In genomic region chr1:172778461-172779455, GRCh38 we compare ENCODE assay signal across 9 cellular contexts.
DNase-seq lines count a peak whose midpoint lies in the region; ATAC-seq and TF ChIP-seq lines count a peak whose summit lies in the region.
"Had no signal": no experiment of that assay in that cellular context is flagged by ENCODE, and none has a peak within 500 bp of the region (broad histone marks: within the 10 kb centered on the region; RNA-seq: fewer than 3 reads in every experiment).

No MANE protein-coding gene starts in this region.

- no peaks in the 10 kb centered on the region for H3K36me3 ChIP-seq in transverse colon
- H3K36me3 ChIP-seq: BLaER1 treated with 17β-estradiol and CSF1 and Interleukin-3, amounts not matched to agents 10 nM and 100 nM had no signal

- ATAC-seq in activated T-cell treated with anti-CD3 and anti-CD28 coated beads, Interleukin-2, amount 50 U/mL, for 4 hours, result peak; percentile 84 to 86
- peak; percentile 69 for ATAC-seq in HG03139 (IDR thresholded peaks at IDR 0.05; ENCODE audit: unreplicated experiment)
- peak; percentile 77 for ATAC-seq in activated naive CD8-positive, alpha-beta T cell treated with anti-CD3 and anti-CD28 coated beads, Interleukin-2, amount 50 U/mL, for 24 hours
- peak; percentile 77 for ATAC-seq in stimulated activated naive CD8-positive, alpha-beta T cell treated with anti-CD3 and anti-CD28 coated beads, Interleukin-15, Interleukin-2, amounts not matched to agents 100 U/mL and 50 U/mL, for 24 hours
- no peak for ATAC-seq in esophagus mucosa

- peaks cover 0 to 9% (median 0%) of the 10 kb centered on the region in 4 donors for H3K4me1 ChIP-seq in transverse colon

- H3K27ac ChIP-seq in transverse colon, result no peak overlapping the region
- H3K27ac ChIP-seq: BLaER1 treated with 17β-estradiol and CSF1 and Interleukin-3, amounts not matched to agents 10 nM and 100 nM had no signal

- H3K9me3 ChIP-seq in transverse colon, result peaks cover 4 to 8% of the 10 kb centered on the region in 2 donors

- H3K4me1 Mint-ChIP-seq in activated T-cell treated with anti-CD3 and anti-CD28 coated beads, Interleukin-2, amount 50 U/mL, for 4 hours (ENCODE audit: low read depth), result peaks cover 18% of the 10 kb centered on the region
- peaks cover 36% of the 10 kb centered on the region for H3K4me1 Mint-ChIP-seq in activated naive CD8-positive, alpha-beta T cell treated with anti-CD3 and anti-CD28 coated beads, Interleukin-2, amount 50 U/mL, for 24 hours
- peaks cover 16% of the 10 kb centered on the region for H3K4me1 Mint-ChIP-seq in activated T-helper 2 cell treated with anti-CD3 and anti-CD28 coated beads, Interferon-gamma antibody, Interleukin-2, Interleukin-4, amounts not matched to agents 10 μg/mL and 5 μg/mL and 100 μg/mL, durations not matched to agents 14 hours and 24 hours and 36 hours (ENCODE audit: low read depth)

- H3K36me3 Mint-ChIP-seq in activated T-cell treated with anti-CD3 and anti-CD28 coated beads, Interleukin-2, amount 50 U/mL, for 4 hours (ENCODE audit: insufficient read depth), result no peaks in the 10 kb centered on the region
- no peaks in the 10 kb centered on the region for H3K36me3 Mint-ChIP-seq in activated naive CD8-positive, alpha-beta T cell treated with anti-CD3 and anti-CD28 coated beads, Interleukin-2, amount 50 U/mL, for 24 hours (ENCODE audit: low read depth)
- no peaks in the 10 kb centered on the region for H3K36me3 Mint-ChIP-seq in activated T-helper 2 cell treated with anti-CD3 and anti-CD28 coated beads, Interferon-gamma antibody, Interleukin-2, Interleukin-4, amounts not matched to agents 10 μg/mL and 5 μg/mL and 100 μg/mL, durations not matched to agents 14 hours and 24 hours and 36 hours (ENCODE audit: low read depth)

- no peak overlapping the region for H3K4me3 ChIP-seq in transverse colon
- H3K4me3 ChIP-seq: BLaER1 treated with 17β-estradiol and CSF1 and Interleukin-3, amounts not matched to agents 10 nM and 100 nM had no signal

- TF ChIP-seq POLR2A in transverse colon (IDR thresholded peaks at IDR 0.05), result no peak

- in situ Hi-C loops in transverse colon (cut with MboI; ENCODE audit: low pct_ligation_motif_present in 1 of 4, low pct_unique_long_range_greater_than_20kb in 1 of 4, low sequenced_read_pairs in 3 of 4), result no loop called here

- peak overlapping the region; percentile 39 for H3K27ac Mint-ChIP-seq in activated naive CD8-positive, alpha-beta T cell treated with anti-CD3 and anti-CD28 coated beads, Interleukin-2, amount 50 U/mL, for 24 hours
- H3K27ac Mint-ChIP-seq in activated T-helper 2 cell treated with anti-CD3 and anti-CD28 coated beads, Interferon-gamma antibody, Interleukin-2, Interleukin-4, amounts not matched to agents 10 μg/mL and 5 μg/mL and 100 μg/mL, durations not matched to agents 14 hours and 24 hours and 36 hours, result no peak overlapping the region

- H3K27me3 ChIP-seq in transverse colon, result no peaks in the 10 kb centered on the region
- H3K27me3 ChIP-seq: BLaER1 treated with 17β-estradiol and CSF1 and Interleukin-3, amounts not matched to agents 10 nM and 100 nM had no signal

- no peak for TF ChIP-seq EP300 in transverse colon (IDR thresholded peaks at IDR 0.05; ENCODE audit: low read depth)

- 38 to 54% methylated on average over 7 of the region's 7 CpGs for WGBS in transverse colon (ENCODE audit: low coverage in 1 of 2), 2 donors

- intact Hi-C loops in activated T-helper 2 cell treated with anti-CD3 and anti-CD28 coated beads, Interferon-gamma antibody, Interleukin-2, Interleukin-4, amounts not matched to agents 10 μg/mL and 5 μg/mL and 100 μg/mL, durations not matched to agents 14 hours and 24 hours and 36 hours (cut with micrococcal nuclease), result loop anchor here (1.0 to 5.0 kb wide), 5 partner anchors 32 to 554 kb away; no protein-coding TSS in a partner anchor
- intact Hi-C loops in transverse colon (cut with DNase I; ENCODE audit: low total_unique reads), result no loop called here

- peak overlapping the region; percentile 11 for H3K4me3 Mint-ChIP-seq in activated T-cell treated with anti-CD3 and anti-CD28 coated beads, Interleukin-2, amount 50 U/mL, for 4 hours
- peak overlapping the region; percentile 35 for H3K4me3 Mint-ChIP-seq in activated naive CD8-positive, alpha-beta T cell treated with anti-CD3 and anti-CD28 coated beads, Interleukin-2, amount 50 U/mL, for 24 hours
- H3K4me3 Mint-ChIP-seq in activated T-helper 2 cell treated with anti-CD3 and anti-CD28 coated beads, Interferon-gamma antibody, Interleukin-2, Interleukin-4, amounts not matched to agents 10 μg/mL and 5 μg/mL and 100 μg/mL, durations not matched to agents 14 hours and 24 hours and 36 hours (ENCODE audit: low read depth), result no peak overlapping the region

- TF ChIP-seq CTCF in transverse colon (IDR thresholded peaks at IDR 0.05), result peak in 1 of 5 experiments; percentile 6

- no peaks in the 10 kb centered on the region for H3K27me3 Mint-ChIP-seq in activated T-cell treated with anti-CD3 and anti-CD28 coated beads, Interleukin-2, amount 50 U/mL, for 4 hours (ENCODE audit: low read depth)
- H3K27me3 Mint-ChIP-seq in activated naive CD8-positive, alpha-beta T cell treated with anti-CD3 and anti-CD28 coated beads, Interleukin-2, amount 50 U/mL, for 24 hours, result peaks cover 3% of the 10 kb centered on the region
- peaks cover 31% of the 10 kb centered on the region for H3K27me3 Mint-ChIP-seq in activated T-helper 2 cell treated with anti-CD3 and anti-CD28 coated beads, Interferon-gamma antibody, Interleukin-2, Interleukin-4, amounts not matched to agents 10 μg/mL and 5 μg/mL and 100 μg/mL, durations not matched to agents 14 hours and 24 hours and 36 hours (ENCODE audit: low read depth)

- peaks cover 9% of the 10 kb centered on the region for H3K9me3 Mint-ChIP-seq in activated T-cell treated with anti-CD3 and anti-CD28 coated beads, Interleukin-2, amount 50 U/mL, for 4 hours
- peaks cover 10% of the 10 kb centered on the region for H3K9me3 Mint-ChIP-seq in activated naive CD8-positive, alpha-beta T cell treated with anti-CD3 and anti-CD28 coated beads, Interleukin-2, amount 50 U/mL, for 24 hours
- H3K9me3 Mint-ChIP-seq in activated T-helper 2 cell treated with anti-CD3 and anti-CD28 coated beads, Interferon-gamma antibody, Interleukin-2, Interleukin-4, amounts not matched to agents 10 μg/mL and 5 μg/mL and 100 μg/mL, durations not matched to agents 14 hours and 24 hours and 36 hours, result peaks cover 9% of the 10 kb centered on the region

- no peak for DNase-seq in activated T-cell treated with anti-CD3 and anti-CD28 coated beads, Interleukin-2, amount 50 U/mL, for 4 hours
- DNase-seq in activated T-cell treated with anti-CD3 and anti-CD28 coated beads for 4 hours, result no peak
- no peak for DNase-seq in activated naive CD8-positive, alpha-beta T cell treated with anti-CD3 and anti-CD28 coated beads, Interleukin-2, amount 50 U/mL, for 24 hours
- no peak for DNase-seq in stimulated activated naive CD8-positive, alpha-beta T cell treated with anti-CD3 and anti-CD28 coated beads, Interleukin-15, Interleukin-2, amounts not matched to agents 100 U/mL and 50 U/mL, for 24 hours
- no peak for DNase-seq in activated T-helper 2 cell treated with anti-CD3 and anti-CD28 coated beads, Interferon-gamma antibody, Interleukin-2, Interleukin-4, amounts not matched to agents 10 μg/mL and 5 μg/mL and 100 μg/mL, durations not matched to agents 14 hours and 24 hours and 36 hours (ENCODE audit: low spot score)
- no peak for DNase-seq in transverse colon
